ENCODE assay signal across 8 cellular contexts in genomic region chr11:29159552-29160465, GRCh38.
DNase-seq lines count a peak whose midpoint lies in the region; ATAC-seq, FAIRE-seq and TF ChIP-seq lines count a peak whose summit lies in the region.

No MANE protein-coding gene starts in this region.

- BruUV-seq in OCI-LY7 (replicated peaks; lab: Mats Ljungman, UMichigan) = no TSS peak
- TSS peak; percentile 60 for BruUV-seq in endothelial cell of umbilical vein (replicated peaks; lab: Mats Ljungman, UMichigan)

- H2AFZ ChIP-seq in OCI-LY7 (ENCODE audit: low read length) (no peak overlapping the region), endothelial cell of umbilical vein (ENCODE audit: low read depth, low read length) (peak overlapping the region; percentile 10)

- POLR2A ChIA-PET in OCI-LY7 (lab: Charles Lee) (interaction anchor here (0.8 kb wide), 1 partner anchor 214 kb away, joined by 3 read pairs; no protein-coding TSS in a partner anchor), endothelial cell of umbilical vein (lab: Charles Lee) (no interaction called here)

- CTCF ChIA-PET in OCI-LY7 (lab: Charles Lee; ENCODE audit: unreplicated experiment) = no interaction called here
- CTCF ChIA-PET in endothelial cell of umbilical vein (lab: Charles Lee) = interaction anchor here (0.6 to 6.1 kb wide), 74 partner anchors 8 to 1464 kb away, joined by 3 to 76 read pairs (median 4); partner anchors contain the start of gene BDNF

- H3K4me2 ChIP-seq in OCI-LY7 (ENCODE audit: low read length) (no peak overlapping the region), endothelial cell of umbilical vein (ENCODE audit: insufficient read depth, low read length) (no peak overlapping the region)

- no peak overlapping the region for H3K27ac ChIP-seq in HL-60 (replicated peaks)
- no peak overlapping the region for H3K27ac ChIP-seq in OCI-LY7 (ENCODE audit: low read depth, low read length, poor library complexity, severe bottlenecking)
- H3K27ac ChIP-seq in endothelial cell of umbilical vein (ENCODE audit: insufficient read depth, low read depth, low read length) = peak overlapping the region; percentile 12
- no peak overlapping the region for H3K27ac ChIP-seq in pancreas

- DNase-seq in GDM1 (lab: John Stamatoyannopoulos, UW) (peak; percentile 23), HL-60 (ENCODE audit: low read depth in 1 of 2, low spot score in 1 of 2) (peak in 1 of 2 experiments; percentile 35), OCI-LY7 (ENCODE audit: low spot score) (peak; percentile 21), endothelial cell of umbilical vein (ENCODE audit: low read depth, low spot score) (peak; percentile 82), pancreas (peak in 5 of 6 donors; percentile 9 to 38 (median 15)), NK-92 (lab: John Stamatoyannopoulos, UW; ENCODE audit: unreplicated experiment) (no peak), GM12892 (ENCODE audit: insufficient read length) (no peak)

- no peaks in the 10 kb centered on the region for H4K20me1 ChIP-seq in OCI-LY7 (ENCODE audit: insufficient read depth, low read length)
- no peaks in the 10 kb centered on the region for H4K20me1 ChIP-seq in endothelial cell of umbilical vein (replicated peaks; ENCODE audit: control insufficient read depth, extremely low read depth, insufficient read depth, low read length)

- dilution Hi-C loops in endothelial cell of umbilical vein (cut with MboI; ENCODE audit: extremely low pct_ligation_motif_present, low sequenced_read_pairs) = no loop called here

- H3K9me2 ChIP-seq in OCI-LY7 (ENCODE audit: insufficient read depth, low read length) = no peaks in the 10 kb centered on the region

- H3K36me3 ChIP-seq in OCI-LY7 (ENCODE audit: insufficient read depth, low read length) = no peaks in the 10 kb centered on the region
- H3K36me3 ChIP-seq in endothelial cell of umbilical vein (ENCODE audit: control insufficient read depth in 2 of 2, extremely low read depth in 1 of 2, insufficient read depth in 2 of 2, low read length in 2 of 2) = no peaks in the 10 kb centered on the region
- no peaks in the 10 kb centered on the region for H3K36me3 ChIP-seq in pancreas

- H3K4me3 ChIP-seq in HL-60 (replicated peaks; ENCODE audit: insufficient read depth, low read length) (no peak overlapping the region), OCI-LY7 (ENCODE audit: low read depth, low read length, poor library complexity, severe bottlenecking) (no peak overlapping the region), endothelial cell of umbilical vein (replicated peaks in 1 of 3; ENCODE audit: insufficient read depth in 1 of 3, low read depth in 1 of 3, low read length in 3 of 3) (no peak overlapping the region), pancreas (no peak overlapping the region)

- WGBS in pancreas, 2 donors = 27 to 33% methylated on average over 6 of the region's 6 CpGs

- H3K9me3 ChIP-seq in OCI-LY7 (ENCODE audit: low read length) = no peaks in the 10 kb centered on the region
- no peaks in the 10 kb centered on the region for H3K9me3 ChIP-seq in endothelial cell of umbilical vein (replicated peaks; ENCODE audit: control insufficient read depth, insufficient read depth, low read length)
- no peaks in the 10 kb centered on the region for H3K9me3 ChIP-seq in pancreas

- peak; percentile 23 for TF ChIP-seq CTCF in HL-60 (IDR thresholded peaks at IDR 0.05; ENCODE audit: insufficient read depth, low read length)
- peak; percentile 77 for TF ChIP-seq CTCF in OCI-LY7 (conservative IDR thresholded peaks at IDR 0.05; ENCODE audit: low read length)
- TF ChIP-seq CTCF in endothelial cell of umbilical vein (IDR thresholded peaks at IDR 0.05; ENCODE audit: extremely low read depth in 1 of 2, insufficient read depth in 1 of 2, low read depth in 1 of 2, low read length in 2 of 2) = peak; percentile 67 to 71
- peak in 3 of 4 donors; percentile 32 to 46 (median 33) for TF ChIP-seq CTCF in pancreas (IDR thresholded peaks at IDR 0.05)

- no peaks in the 10 kb centered on the region for H3K9me1 ChIP-seq in endothelial cell of umbilical vein (replicated peaks; ENCODE audit: control insufficient read depth, extremely low read depth, insufficient read depth, low read length)

- ATAC-seq in GM21360 (IDR thresholded peaks at IDR 0.05; ENCODE audit: unreplicated experiment) (peak; percentile 91), pancreas (peak; percentile 50 to 92 (median 88))

- TF ChIP-seq POLR2A in endothelial cell of umbilical vein (IDR thresholded peaks at IDR 0.05; ENCODE audit: low read depth, low read length) = no peak
- no peak for TF ChIP-seq POLR2A in GM12892 (IDR thresholded peaks at IDR 0.05; ENCODE audit: low read depth, low read length)

- no peak overlapping the region for H3K9ac ChIP-seq in endothelial cell of umbilical vein (replicated peaks; ENCODE audit: extremely low read depth, insufficient read depth, low read length)

- peak; percentile 85 for FAIRE-seq in endothelial cell of umbilical vein (lab: Jason Lieb, UNC)
- FAIRE-seq in pancreas (lab: Jason Lieb, UNC) = no peak
- FAIRE-seq in GM12892 (lab: Jason Lieb, UNC) = no peak

- H3K4me1 ChIP-seq in OCI-LY7 (ENCODE audit: insufficient read depth, low read length, poor library complexity, severe bottlenecking) (no peaks in the 10 kb centered on the region), endothelial cell of umbilical vein (ENCODE audit: control insufficient read depth, extremely low read depth, insufficient read depth, low read length) (peaks cover 9% of the 10 kb centered on the region), pancreas (no peaks in the 10 kb centered on the region)

- no peaks in the 10 kb centered on the region for H3K27me3 ChIP-seq in HL-60 (ENCODE audit: insufficient read depth, poor library complexity, severe bottlenecking)
- no peaks in the 10 kb centered on the region for H3K27me3 ChIP-seq in endothelial cell of umbilical vein (ENCODE audit: control insufficient read depth in 2 of 2, insufficient read depth in 2 of 2, low read length in 2 of 2)
- no peaks in the 10 kb centered on the region for H3K27me3 ChIP-seq in pancreas

- intact Hi-C loops in OCI-LY7 (cut with micrococcal nuclease; ENCODE audit: unreplicated experiment) (loop anchor here (5.0 kb wide), 1 partner anchor 1463 kb away; no protein-coding TSS in a partner anchor), endothelial cell of umbilical vein (cut with micrococcal nuclease) (loop anchor here (1.0 to 10.0 kb wide), 10 partner anchors 40 to 1461 kb away; no protein-coding TSS in a partner anchor), pancreas (cut with DNase I) (no loop called here)

- H3K79me2 ChIP-seq in OCI-LY7 (ENCODE audit: insufficient read depth, low read depth, low read length) = no peaks in the 10 kb centered on the region
- no peaks in the 10 kb centered on the region for H3K79me2 ChIP-seq in endothelial cell of umbilical vein (ENCODE audit: control insufficient read depth, insufficient read depth, low read length)

TF ChIP-seq in endothelial cell of umbilical vein, 7 proteins besides CTCF, POLR2A, EP300 and RAD21:
- TF ChIP-seq FOS (IDR thresholded peaks at IDR 0.05; ENCODE audit: borderline replicate concordance, insufficient read depth, low read length) (no peak), MAX (IDR thresholded peaks at IDR 0.05; ENCODE audit: insufficient read depth, insufficient read length) (no peak), JUN (IDR thresholded peaks at IDR 0.05; ENCODE audit: borderline replicate concordance, insufficient read depth, insufficient read length, low read depth) (no peak), GATA2 (IDR thresholded peaks at IDR 0.05; ENCODE audit: insufficient read depth, insufficient read length, low read depth, low read length) (no peak), EZH2 (IDR thresholded peaks at IDR 0.05; ENCODE audit: borderline replicate concordance, low read depth, low read length, severe bottlenecking) (no peak), MYC (IDR thresholded peaks at IDR 0.05; ENCODE audit: low read depth, low read length) (no peak), POLR2AphosphoS5 (IDR thresholded peaks at IDR 0.05; ENCODE audit: insufficient read depth, low read depth, low read length) (no peak)
TF ChIP-seq in endothelial cell of umbilical vein: peak in this region for 0.

Comparison
In these comparisons a context has a peak if more than half of its experiments do, and no peak if none do; other contexts are left out.
1. DNase-seq: peak in GDM1 (single experiment), OCI-LY7 (single experiment), endothelial cell of umbilical vein (single experiment) and pancreas (5 of 6); none in NK-92 (single experiment) and GM12892 (single experiment).
2. CTCF ChIP-seq: peak in every context shown above with its lines; median percentile 77 in OCI-LY7; 69 in endothelial cell of umbilical vein; 33 in pancreas; 23 in HL-60.
3. intact Hi-C loops: an anchor here in OCI-LY7 (5.0 kb wide) and endothelial cell of umbilical vein (1.0 to 10.0 kb wide); none called in pancreas.